ENCODE assay signal across 1 cellular context in genomic region chr3:158723991-158724390, GRCh38.
TF ChIP-seq lines count a peak whose summit lies in the region.

No MANE protein-coding gene starts in this region.

TF ChIP-seq in endothelial cell of umbilical vein, 7 proteins besides CTCF, POLR2A, EP300 and RAD21:
- TF ChIP-seq POLR2AphosphoS5 (IDR thresholded peaks at IDR 0.05; ENCODE audit: insufficient read depth, low read depth, low read length), result no peak
